ENCODE assay signal across 8 cellular contexts in genomic region chr12:11649413-11650278, GRCh38. TPM values are rescaled to one million over a fixed set of nuclear protein-coding genes. Genes with fewer than 3 reads are reported as not detected.
DNase-seq lines count a peak whose midpoint lies in the region; ATAC-seq and TF ChIP-seq lines count a peak whose summit lies in the region.

TSS of gene ETV6 (plus strand) at chr12:11649674. CDS start at chr12:11650128, 454 bp downstream.

- TF ChIP-seq CTCF in chondrocyte (IDR thresholded peaks at IDR 0.05) (no peak), kidney epithelial cell (IDR thresholded peaks at IDR 0.05; ENCODE audit: insufficient read depth, low read length, poor library complexity, severe bottlenecking) (no peak)

- peak within 1 kb of the TSS; percentile 91 for H3K4me3 ChIP-seq in kidney epithelial cell (ENCODE audit: low read depth, low read length)

- H3K9me3 Mint-ChIP-seq in chondrocyte (ENCODE audit: low read depth): peaks cover 6% of the 10 kb centered on the region

- H3K27ac Mint-ChIP-seq in chondrocyte (ENCODE audit: unreplicated experiment): peak within 1 kb of the TSS; percentile 98

- no peaks in the 10 kb centered on the region for H3K27me3 ChIP-seq in kidney epithelial cell (ENCODE audit: control insufficient read depth, insufficient read depth, low read length)

- H3K27me3 Mint-ChIP-seq in chondrocyte (ENCODE audit: low read depth): no peaks in the 10 kb centered on the region

- peaks cover 29% of the 10 kb centered on the region for H3K4me1 Mint-ChIP-seq in chondrocyte (ENCODE audit: low read depth)

- ATAC-seq in GM18873 (IDR thresholded peaks at IDR 0.05; ENCODE audit: low FRiP score, unreplicated experiment) (peak; percentile 51), HG03108 (IDR thresholded peaks at IDR 0.05; ENCODE audit: unreplicated experiment) (peak; percentile 25)

- peak; percentile 88 for DNase-seq in AG08396 (ENCODE audit: low spot score)
- peak; percentile 76 for DNase-seq in NCI-H345 (lab: John Stamatoyannopoulos, UW)
- DNase-seq in activated CD4-positive, alpha-beta T cell treated with anti-CD3 and anti-CD28 coated beads for 1 hour: peak; percentile 59
- no peak for DNase-seq in chondrocyte (ENCODE audit: low spot score)
- peak; percentile 80 for DNase-seq in kidney epithelial cell (ENCODE audit: low read depth)
- DNase-seq in stimulated activated CD4-positive, alpha-beta T cell treated with anti-CD3 and anti-CD28 coated beads, Interleukin-15, amount 100 ng/mL, for 24 hours: peak; percentile 87

- no peaks in the 10 kb centered on the region for H3K36me3 ChIP-seq in kidney epithelial cell (ENCODE audit: control insufficient read depth, insufficient read depth, low read length)

- peak within 1 kb of the TSS; percentile 94 for H3K4me3 Mint-ChIP-seq in chondrocyte (ENCODE audit: unreplicated experiment)

- peaks cover 2% of the 10 kb centered on the region for H3K36me3 Mint-ChIP-seq in chondrocyte (ENCODE audit: low read depth)

RNA-seq across cellular contexts. Expression of gene ETV6, which starts in this region (rescaled TPM):
- total RNA-seq in chondrocyte: 30.4 to 37.8 TPM (median 33.4 TPM) in 3 replicates
- total RNA-seq in kidney epithelial cell: 17.6 and 21.7 TPM in 2 replicates
